Comparison of ENCODE assay signal across 8 cellular contexts in genomic region chr22:27918351-27919221, GRCh38. TPM values are rescaled to one million over a fixed set of nuclear protein-coding genes. Genes with fewer than 3 reads are reported as not detected.
DNase-seq lines count a peak whose midpoint lies in the region; ATAC-seq and TF ChIP-seq lines count a peak whose summit lies in the region.

No MANE protein-coding gene starts in this region.

- H3K36me3 ChIP-seq in SU-DHL-6 (ENCODE audit: low read length) (peaks cover 3% of the 10 kb centered on the region; the same call in 1 of the 2 replicates), adipocyte (ENCODE audit: control insufficient read depth, insufficient read depth, low read length, severe bottlenecking) (no peaks in the 10 kb centered on the region), left ventricle myocardium inferior (peaks cover 4% of the 10 kb centered on the region)

- H3K9me3 ChIP-seq in SU-DHL-6 (ENCODE audit: insufficient read depth, low read length) (no peaks in the 10 kb centered on the region), adipocyte (ENCODE audit: control insufficient read depth, low read length) (no peaks in the 10 kb centered on the region), left ventricle myocardium inferior (replicated peaks) (no peaks in the 10 kb centered on the region)

- DNase-seq in NCI-H446 (lab: John Stamatoyannopoulos, UW) (peak; percentile 28 to 46), NCI-H446 treated with DMSO at 0.1 percent for 48 hours (lab: John Stamatoyannopoulos, UW) (no peak), adipocyte (ENCODE audit: low read depth) (peak; percentile 79), left ventricle myocardium inferior (peak; percentile 46), putamen (ENCODE audit: low spot score) (peak; percentile 13), ureter (ENCODE audit: low spot score) (peak; percentile 59)

- no peak for TF ChIP-seq CTCF in SU-DHL-6 (IDR thresholded peaks at IDR 0.05; ENCODE audit: insufficient read depth, low read length, poor library complexity, severe bottlenecking)
- no peak for TF ChIP-seq CTCF in left ventricle myocardium inferior (IDR thresholded peaks at IDR 0.05; ENCODE audit: borderline replicate concordance)

- H3K27ac ChIP-seq in SU-DHL-6 (ENCODE audit: low read depth, low read length) (peak overlapping the region; percentile 62), left ventricle myocardium inferior (replicated peaks) (peak overlapping the region; percentile 98)

- H3K4me1 ChIP-seq in adipocyte (ENCODE audit: control insufficient read depth, insufficient read depth, low read length) (peaks cover 44% of the 10 kb centered on the region), left ventricle myocardium inferior (peaks cover 73% of the 10 kb centered on the region)

- peak overlapping the region; percentile 20 for H2AFZ ChIP-seq in SU-DHL-6 (ENCODE audit: low read depth, low read length, severe bottlenecking)

- H3K9me2 ChIP-seq in SU-DHL-6 (replicated peaks; ENCODE audit: insufficient read depth, low read length) = no peaks in the 10 kb centered on the region

- 0 out of 2 replicates have a peak, but pooled peaks cover 3% of the 10 kb centered on the region for H3F3A ChIP-seq in SU-DHL-6 (ENCODE audit: insufficient read depth)

- peak; percentile 23 for ATAC-seq in HG03442 (IDR thresholded peaks at IDR 0.05; ENCODE audit: unreplicated experiment)

- H3K27me3 ChIP-seq in SU-DHL-6 (ENCODE audit: low read length) = no peaks in the 10 kb centered on the region
- H3K27me3 ChIP-seq in adipocyte (replicated peaks; ENCODE audit: control insufficient read depth, insufficient read depth, low read length) = no peaks in the 10 kb centered on the region
- no peaks in the 10 kb centered on the region for H3K27me3 ChIP-seq in left ventricle myocardium inferior (ENCODE audit: low read depth)

- peak overlapping the region; percentile 84 for H3K4me2 ChIP-seq in SU-DHL-6 (ENCODE audit: low read depth, low read length, poor library complexity, severe bottlenecking)

- H3K9ac ChIP-seq in SU-DHL-6 (ENCODE audit: low read length) (peak overlapping the region; percentile 85), adipocyte (ENCODE audit: low read length) (peak overlapping the region; percentile 88)

- peaks cover 88% of the 10 kb centered on the region for H3K79me2 ChIP-seq in SU-DHL-6 (ENCODE audit: insufficient read depth, low read length)

- H3K4me3 ChIP-seq in SU-DHL-6 (ENCODE audit: insufficient read depth, low read length, poor library complexity, severe bottlenecking) (peak overlapping the region; percentile 71), adipocyte (ENCODE audit: low read length) (peak overlapping the region; percentile 95), left ventricle myocardium inferior (peak overlapping the region; percentile 93)

- intact Hi-C loops in left ventricle myocardium inferior (cut with micrococcal nuclease) = no loop called here

- H4K20me1 ChIP-seq in SU-DHL-6 (ENCODE audit: low read depth, low read length) = peaks cover 43% of the 10 kb centered on the region

RNA-seq across cellular contexts. Expression of gene PITPNB, which starts 0.5 kb away (rescaled TPM):
- 60.0 TPM for total RNA-seq in left ventricle myocardium inferior
- total RNA-seq in ureter = 93.7 TPM
